14 cellular contexts compared by ENCODE assay signal in genomic region chr7:144287385-144287784, GRCh38. TPM values are rescaled to one million over a fixed set of nuclear protein-coding genes. Genes with fewer than 3 reads are reported as not detected.
"Had no signal": no experiment of that assay in that cellular context is flagged by ENCODE, and none has a peak within 500 bp of the region (broad histone marks: within the 10 kb centered on the region; RNA-seq: fewer than 3 reads in every experiment).

No MANE protein-coding gene starts in this region.

RNA-seq across cellular contexts. Expression of gene CTAGE8, which starts 18.3 kb away (rescaled TPM):
- total RNA-seq: ascending aorta, cardiac muscle cell had no signal
- polyA plus RNA-seq: cardiac muscle cell had no signal

RNA-seq across cellular contexts. Expression of gene OR2A7, which starts 22.8 kb away (rescaled TPM):
- polyA plus RNA-seq: cardiac muscle cell had no signal

RNA-seq across cellular contexts. Expression of gene OR2A1, which starts 24.8 kb away (rescaled TPM):
- total RNA-seq: activated CD4-positive, alpha-beta memory T cell treated with anti-CD3 and anti-CD28 coated beads for 36 hours; activated CD4-positive, alpha-beta T cell treated with anti-CD3 and anti-CD28 coated beads, Interleukin-2, amount 10 ng/mL, durations not matched to agents 24 days and 14 days; activated CD8-positive, alpha-beta memory T cell treated with anti-CD3 and anti-CD28 coated beads for 36 hours; activated naive CD4-positive, alpha-beta T cell treated with anti-CD3 and anti-CD28 coated beads for 36 hours; activated naive CD4-positive, alpha-beta T cell treated with anti-CD3 and anti-CD28 coated beads, Interleukin-2, amount 50 U/mL, for 72 hours; activated naive CD8-positive, alpha-beta T cell treated with anti-CD3 and anti-CD28 coated beads for 36 hours; ascending aorta; bronchial epithelial cell; cardiac muscle cell; chondrocyte; T-cell; T-helper 1 cell treated with Interleukin-12 subunit alpha and Interleukin-12 subunit beta and Interleukin-4 antibody, amounts not matched to agents 30 ng/mL and 1 ng/mL, for 36 hours; T-helper 17 cell had no signal
- polyA plus RNA-seq: cardiac muscle cell had no signal

RNA-seq across cellular contexts. Expression of gene OR2A42, which starts 48.0 kb away (rescaled TPM):
- total RNA-seq: activated CD4-positive, alpha-beta memory T cell treated with anti-CD3 and anti-CD28 coated beads for 36 hours; activated CD4-positive, alpha-beta T cell treated with anti-CD3 and anti-CD28 coated beads, Interleukin-2, amount 10 ng/mL, durations not matched to agents 24 days and 14 days; activated CD8-positive, alpha-beta memory T cell treated with anti-CD3 and anti-CD28 coated beads for 36 hours; activated naive CD4-positive, alpha-beta T cell treated with anti-CD3 and anti-CD28 coated beads for 36 hours; activated naive CD4-positive, alpha-beta T cell treated with anti-CD3 and anti-CD28 coated beads, Interleukin-2, amount 50 U/mL, for 72 hours; activated naive CD8-positive, alpha-beta T cell treated with anti-CD3 and anti-CD28 coated beads for 36 hours; ascending aorta; bronchial epithelial cell; cardiac muscle cell; T-helper 2 cell treated with Interferon-gamma antibody and Interleukin-4, amounts not matched to agents 100 ng/mL and 5 ng/mL, for 36 hours had no signal
- polyA plus RNA-seq: cardiac muscle cell had no signal
